18 cellular contexts compared by ENCODE assay signal in genomic region chr2:132941296-132942020, GRCh38.
DNase-seq lines count a peak whose midpoint lies in the region; ATAC-seq, FAIRE-seq and TF ChIP-seq lines count a peak whose summit lies in the region.
"Had no signal": no experiment of that assay in that cellular context is flagged by ENCODE, and none has a peak within 500 bp of the region (broad histone marks: within the 10 kb centered on the region; RNA-seq: fewer than 3 reads in every experiment).

No MANE protein-coding gene starts in this region.

- DNase-seq in A549 (ENCODE audit: low read depth in 1 of 2, low spot score in 1 of 2) (no peak), ELF-1 (ENCODE audit: low read depth, low spot score) (peak; percentile 5), RPMI7951 (ENCODE audit: low read depth) (peak; percentile 22), keratinocyte (ENCODE audit: low read depth, low spot score) (no peak), NCI-H2171 treated with DMSO at 0.1 percent for 48 hours (lab: John Stamatoyannopoulos, UW) (no peak)
- DNase-seq: 8988T; ACHN; Calu3; CD4-positive, CD25-positive, alpha-beta regulatory T cell; DMS 273 treated with DMSO at 0.1 percent for 48 hours; GF-D8; HCEC 1CT; HFFc6; KBM-7 had no signal

- H3K4me1 ChIP-seq in A549, result peaks cover under 1% of the 10 kb centered on the region; the same call in 1 of the 3 replicates
- no peaks in the 10 kb centered on the region for H3K4me1 ChIP-seq in keratinocyte (ENCODE audit: control insufficient read depth, extremely low read depth, insufficient read depth, low read length)

- TF ChIP-seq POLR2A in A549 (IDR thresholded peaks at IDR 0.05; ENCODE audit: low read length), result no peak

- CTCF ChIA-PET in A549 (lab: Yijun Ruan, JAX), result no interaction called here

- no peak for TF ChIP-seq CTCF in A549 (IDR thresholded peaks at IDR 0.05)
- TF ChIP-seq CTCF in keratinocyte (optimal IDR thresholded peaks at IDR 0.05 in 1 of 3, IDR thresholded peaks at IDR 0.05 in 1 of 3, conservative IDR thresholded peaks at IDR 0.05 in 1 of 3; ENCODE audit: extremely low read depth in 1 of 3, insufficient read depth in 2 of 3, low read length in 3 of 3), result no peak

- TF ChIP-seq RAD21 in A549 (conservative IDR thresholded peaks at IDR 0.05 in 1 of 2, IDR thresholded peaks at IDR 0.05 in 1 of 2), result no peak

- dilution Hi-C loops in keratinocyte (cut with MboI; ENCODE audit: extremely low pct_ligation_motif_present, low sequenced_read_pairs), result no loop called here

- H3K27ac ChIP-seq in A549 (no peak overlapping the region), keratinocyte (ENCODE audit: control insufficient read depth, insufficient read depth, low read length) (no peak overlapping the region)
- H3K27ac ChIP-seq: BLaER1 treated with 17β-estradiol and CSF1 and Interleukin-3, amounts not matched to agents 10 nM and 100 nM had no signal

- H3K79me2 ChIP-seq in keratinocyte (ENCODE audit: control insufficient read depth, insufficient read depth, low read length), result no peaks in the 10 kb centered on the region

- H3K36me3 ChIP-seq in keratinocyte (ENCODE audit: control insufficient read depth in 2 of 2, extremely low read depth in 1 of 2, insufficient read depth in 2 of 2, low read length in 2 of 2), result no peaks in the 10 kb centered on the region
- H3K36me3 ChIP-seq: BLaER1 treated with 17β-estradiol and CSF1 and Interleukin-3, amounts not matched to agents 10 nM and 100 nM had no signal

- H3K4me2 ChIP-seq in A549 (no peak overlapping the region), keratinocyte (ENCODE audit: control insufficient read depth, extremely low read depth, insufficient read depth, low read depth, low read length) (no peak overlapping the region)
- H3K4me2 ChIP-seq: BLaER1 treated with 17β-estradiol and CSF1 and Interleukin-3, amounts not matched to agents 10 nM and 100 nM had no signal

- no peaks in the 10 kb centered on the region for H3K9me1 ChIP-seq in keratinocyte (ENCODE audit: control insufficient read depth, extremely low read depth, insufficient read depth, low read length)

- H2AFZ ChIP-seq in keratinocyte (ENCODE audit: control insufficient read depth, low read length), result no peak overlapping the region

- WGBS in A549 (ENCODE audit: missing lambda C conversion rate), result 70% methylated on average over 4 of the region's 4 CpGs

- no peaks in the 10 kb centered on the region for H3K27me3 ChIP-seq in keratinocyte (ENCODE audit: control insufficient read depth, extremely low read depth, insufficient read depth, low read length)
- H3K27me3 ChIP-seq: BLaER1 treated with 17β-estradiol and CSF1 and Interleukin-3, amounts not matched to agents 10 nM and 100 nM had no signal

- TF ChIP-seq EP300 in A549 (IDR thresholded peaks at IDR 0.05), result no peak

- H4K20me1 ChIP-seq in keratinocyte (ENCODE audit: control insufficient read depth, extremely low read depth, insufficient read depth, low read length), result no peaks in the 10 kb centered on the region
- H4K20me1 ChIP-seq: BLaER1 treated with 17β-estradiol and CSF1 and Interleukin-3, amounts not matched to agents 10 nM and 100 nM had no signal

- POLR2A ChIA-PET in A549 (lab: Yijun Ruan, JAX), result no interaction called here

- no peak for ATAC-seq in A549
- no peak for ATAC-seq in GM21717 (IDR thresholded peaks at IDR 0.05; ENCODE audit: unreplicated experiment)
- no peak for ATAC-seq in HG02798 (IDR thresholded peaks at IDR 0.05; ENCODE audit: poor library complexity, unreplicated experiment)

- no peaks in the 10 kb centered on the region for H3K9me3 ChIP-seq in A549
- no peaks in the 10 kb centered on the region for H3K9me3 ChIP-seq in keratinocyte (ENCODE audit: control insufficient read depth, low read depth, low read length)

- FAIRE-seq in A549 (lab: Jason Lieb, UNC) (no peak), keratinocyte (lab: Jason Lieb, UNC) (peak; percentile 29)
- FAIRE-seq: HTR-8/SVneo had no signal

- no peak overlapping the region for H3K9ac ChIP-seq in keratinocyte (ENCODE audit: control insufficient read depth, extremely low read depth, insufficient read depth, low read length)
- H3K9ac ChIP-seq: BLaER1 treated with 17β-estradiol and CSF1 and Interleukin-3, amounts not matched to agents 10 nM and 100 nM had no signal

- H3K4me3 ChIP-seq in A549, result no peak overlapping the region
- H3K4me3 ChIP-seq in keratinocyte (ENCODE audit: control insufficient read depth in 2 of 3, extremely low read depth in 1 of 3, insufficient read depth in 2 of 3, low read depth in 1 of 3, low read length in 3 of 3), result no peak overlapping the region
- H3K4me3 ChIP-seq: BLaER1 treated with 17β-estradiol and CSF1 and Interleukin-3, amounts not matched to agents 10 nM and 100 nM had no signal

TF ChIP-seq in A549, 52 proteins besides CTCF, POLR2A, EP300 and RAD21:
- no peak for TF ChIP-seq HOXB13 (CRISPR knock-in tag; IDR thresholded peaks at IDR 0.05; ENCODE audit: low read depth)
- TF ChIP-seq SREBF2 (IDR thresholded peaks at IDR 0.05), result no peak
- TF ChIP-seq MAFK (IDR thresholded peaks at IDR 0.05; ENCODE audit: partially characterized antibody), result peak; percentile 71
- TF ChIP-seq RFX5 (IDR thresholded peaks at IDR 0.05), result no peak
- no peak for TF ChIP-seq ZNF302 (CRISPR knock-in tag; IDR thresholded peaks at IDR 0.05)
- no peak for TF ChIP-seq NR3C1 (IDR thresholded peaks at IDR 0.05)

Comparison
In these comparisons a context has a peak if more than half of its experiments do, and no peak if none do; other contexts are left out.
1. DNase-seq: peak in ELF-1 (single experiment) and RPMI7951 (single experiment); none in A549 (0 of 2), keratinocyte (single experiment) and NCI-H2171 treated with DMSO at 0.1 percent for 48 hours (single experiment).